In genomic region chr11:6745465-6746015, GRCh38 we compare ENCODE assay signal across 11 cellular contexts. TPM values are rescaled to one million over a fixed set of nuclear protein-coding genes. Genes with fewer than 3 reads are reported as not detected.
DNase-seq lines count a peak whose midpoint lies in the region; ATAC-seq lines count a peak whose summit lies in the region.
"Had no signal": no experiment of that assay in that cellular context is flagged by ENCODE, and none has a peak within 500 bp of the region (broad histone marks: within the 10 kb centered on the region; RNA-seq: fewer than 3 reads in every experiment).

No MANE protein-coding gene starts in this region.

- no peak for DNase-seq in Right ventricle myocardium superior
- no peak for DNase-seq in Right ventricle myocardium inferior (ENCODE audit: missing footprints)
- no peak for DNase-seq in effector memory CD8-positive, alpha-beta T cell
- no peak for DNase-seq in stimulated activated CD4-positive, alpha-beta T cell treated with anti-CD3 and anti-CD28 coated beads, Interleukin-2, amount 100 ng/mL, for 24 hours
- no peak for DNase-seq in DMS 273 (lab: John Stamatoyannopoulos, UW; ENCODE audit: unreplicated experiment)
- DNase-seq in NCI-H1092 (lab: John Stamatoyannopoulos, UW) = no peak

- H3K4me3 ChIP-seq in urinary bladder (ENCODE audit: low read depth, low read length) = peak overlapping the region; percentile 34

- ATAC-seq in Right ventricle myocardium superior (ENCODE audit: poor library complexity) (peak; percentile 46), Right ventricle myocardium inferior (no peak), HG03066 (IDR thresholded peaks at IDR 0.05; ENCODE audit: low read depth, unreplicated experiment) (peak; percentile 49)
- peak; percentile 48 for ATAC-seq in effector memory CD8-positive, alpha-beta T cell (replicated peaks)

- H3K4me1 Mint-ChIP-seq in effector memory CD8-positive, alpha-beta T cell (ENCODE audit: low read depth in 2 of 2) = peaks cover 20 to 45% of the 10 kb centered on the region in 2 donors

- no peak overlapping the region for H3K27ac Mint-ChIP-seq in effector memory CD8-positive, alpha-beta T cell

- H3K27me3 Mint-ChIP-seq in effector memory CD8-positive, alpha-beta T cell = no peaks in the 10 kb centered on the region

- H3K27ac ChIP-seq in urinary bladder (ENCODE audit: low read depth) = no peak overlapping the region

- 35% methylated on average over 2 of the region's 2 CpGs for WGBS in urinary bladder

- peaks cover 8% of the 10 kb centered on the region for H3K36me3 Mint-ChIP-seq in effector memory CD8-positive, alpha-beta T cell (ENCODE audit: insufficient read depth)

- H3K36me3 ChIP-seq in urinary bladder (ENCODE audit: insufficient read depth) = no peaks in the 10 kb centered on the region

- intact Hi-C loops in Right ventricle myocardium superior (cut with DNase I) (no loop called here), Right ventricle myocardium inferior (cut with DNase I) (no loop called here)

- H3K4me1 ChIP-seq in urinary bladder (ENCODE audit: insufficient read depth) = no peaks in the 10 kb centered on the region

- no peak overlapping the region for H3K4me3 Mint-ChIP-seq in effector memory CD8-positive, alpha-beta T cell

- no peaks in the 10 kb centered on the region for H3K9me3 Mint-ChIP-seq in effector memory CD8-positive, alpha-beta T cell

RNA-seq across cellular contexts. Expression of gene OR2AG2, which starts 26.2 kb away (rescaled TPM):
- total RNA-seq in Right ventricle myocardium superior = not detected
- not detected for total RNA-seq in Right ventricle myocardium inferior
- 0.26 TPM for total RNA-seq in urinary bladder
- 0.03 TPM for polyA plus RNA-seq in urinary bladder

RNA-seq across cellular contexts. Expression of gene OR2AG1, which starts 37.3 kb away (rescaled TPM):
- total RNA-seq in Right ventricle myocardium superior (not detected), Right ventricle myocardium inferior (not detected), urinary bladder (not detected)
- polyA plus RNA-seq in urinary bladder = not detected
- total RNA-seq: activated CD8-positive, alpha-beta memory T cell treated with anti-CD3 and anti-CD28 coated beads for 36 hours; fibroblast of villous mesenchyme had no signal
- polyA plus RNA-seq: BJ had no signal

RNA-seq across cellular contexts. Expression of gene OR6A2, which starts 53.9 kb away (rescaled TPM):
- total RNA-seq in Right ventricle myocardium superior (not detected), Right ventricle myocardium inferior (not detected), urinary bladder (0.85 TPM)
- polyA plus RNA-seq in urinary bladder = not detected
- polyA plus RNA-seq: BJ had no signal
